27 cellular contexts compared by ENCODE assay signal in genomic region chr9:75551866-75552265, GRCh38.
"Had no signal": no experiment of that assay in that cellular context is flagged by ENCODE, and none has a peak within 500 bp of the region (broad histone marks: within the 10 kb centered on the region; RNA-seq: fewer than 3 reads in every experiment).

No MANE protein-coding gene starts in this region.

- H3K27ac Mint-ChIP-seq: activated B cell treated with CpG ODN at 0.5 μM for 24 hours; activated CD4-positive, alpha-beta memory T cell treated with anti-CD3 and anti-CD28 coated beads for 36 hours; activated CD4-positive, alpha-beta T cell treated with anti-CD3 and anti-CD28 coated beads, Interleukin-2, amount 10 ng/mL, durations not matched to agents 7 days and 5 days; activated naive CD4-positive, alpha-beta T cell treated with anti-CD3 and anti-CD28 coated beads, Interleukin-2, amount 10 ng/mL, durations not matched to agents 7 days and 5 days; activated naive CD8-positive, alpha-beta T cell treated with anti-CD3 and anti-CD28 coated beads for 36 hours; activated T-helper 17 cell treated with anti-CD3 and anti-CD28 coated beads, Interleukin-2, amount 50 U/mL, for 72 hours; T-helper 17 cell had no signal

- FAIRE-seq: TTC549 had no signal

- H3K27me3 Mint-ChIP-seq: activated B cell treated with CpG ODN at 0.5 μM for 24 hours; activated CD4-positive, alpha-beta memory T cell treated with anti-CD3 and anti-CD28 coated beads for 36 hours; activated CD4-positive, alpha-beta T cell treated with anti-CD3 and anti-CD28 coated beads, Interleukin-2, amount 10 ng/mL, durations not matched to agents 7 days and 5 days; activated naive CD4-positive, alpha-beta T cell treated with anti-CD3 and anti-CD28 coated beads, Interleukin-2, amount 10 ng/mL, durations not matched to agents 7 days and 5 days; activated T-helper 17 cell treated with anti-CD3 and anti-CD28 coated beads, Interleukin-2, amount 50 U/mL, for 72 hours had no signal

- H3K27ac ChIP-seq: adrenal gland, brain microvascular endothelial cell, cardiac muscle cell had no signal

- H3K9me3 Mint-ChIP-seq: activated CD4-positive, alpha-beta memory T cell treated with anti-CD3 and anti-CD28 coated beads for 36 hours; activated CD4-positive, alpha-beta T cell treated with anti-CD3 and anti-CD28 coated beads, Interleukin-2, amount 10 ng/mL, durations not matched to agents 7 days and 5 days; activated naive CD4-positive, alpha-beta T cell treated with anti-CD3 and anti-CD28 coated beads, Interleukin-2, amount 10 ng/mL, durations not matched to agents 7 days and 5 days; activated naive CD8-positive, alpha-beta T cell treated with anti-CD3 and anti-CD28 coated beads for 36 hours; activated T-helper 17 cell treated with anti-CD3 and anti-CD28 coated beads, Interleukin-2, amount 50 U/mL, for 72 hours had no signal

- H3K9me3 ChIP-seq: adrenal gland had no signal

- DNase-seq: activated B cell treated with CpG ODN at 0.5 μM for 24 hours; activated CD4-positive, alpha-beta memory T cell treated with anti-CD3 and anti-CD28 coated beads for 36 hours; activated CD4-positive, alpha-beta T cell treated with anti-CD3 and anti-CD28 coated beads, Interleukin-2, amount 10 ng/mL, durations not matched to agents 7 days and 5 days; activated CD8-positive, alpha-beta memory T cell treated with anti-CD3 and anti-CD28 coated beads for 24 hours; activated gamma-delta T cell treated with Interleukin-2 at 50 U/mL for 16 hours; activated naive CD4-positive, alpha-beta T cell treated with anti-CD3 and anti-CD28 coated beads, Interleukin-2, amount 10 ng/mL, durations not matched to agents 7 days and 5 days; activated naive CD8-positive, alpha-beta T cell treated with anti-CD3 and anti-CD28 coated beads for 36 hours; activated T-cell treated with anti-CD3 and anti-CD28 coated beads, Interleukin-2, amount 50 U/mL, for 4 hours; adrenal gland; aorta; brain microvascular endothelial cell; KBM-7; NCI-H1092; NCI-H1417 treated with DMSO at 0.1 percent for 48 hours; NCI-H1694; NCI-H2029; NCI-H2107; NCI-H345; NCI-H510A; NCI-H526 treated with DMSO at 0.1 percent for 48 hours; NCI-H82; SIG-M5; T-helper 17 cell; T1000 had no signal

- H3K36me3 Mint-ChIP-seq: activated CD4-positive, alpha-beta memory T cell treated with anti-CD3 and anti-CD28 coated beads for 36 hours; activated naive CD4-positive, alpha-beta T cell treated with anti-CD3 and anti-CD28 coated beads, Interleukin-2, amount 10 ng/mL, durations not matched to agents 7 days and 5 days; activated naive CD8-positive, alpha-beta T cell treated with anti-CD3 and anti-CD28 coated beads for 36 hours had no signal

- ATAC-seq: activated T-cell treated with anti-CD3 and anti-CD28 coated beads, Interleukin-2, amount 50 U/mL, for 4 hours; activated T-helper 17 cell treated with anti-CD3 and anti-CD28 coated beads, Interleukin-2, amount 50 U/mL, for 72 hours; T-helper 17 cell had no signal

- H3K4me3 Mint-ChIP-seq: activated B cell treated with CpG ODN at 0.5 μM for 24 hours; activated CD4-positive, alpha-beta memory T cell treated with anti-CD3 and anti-CD28 coated beads for 36 hours; activated CD4-positive, alpha-beta T cell treated with anti-CD3 and anti-CD28 coated beads, Interleukin-2, amount 10 ng/mL, durations not matched to agents 7 days and 5 days; activated naive CD4-positive, alpha-beta T cell treated with anti-CD3 and anti-CD28 coated beads, Interleukin-2, amount 10 ng/mL, durations not matched to agents 7 days and 5 days; activated naive CD8-positive, alpha-beta T cell treated with anti-CD3 and anti-CD28 coated beads for 36 hours; activated T-cell treated with anti-CD3 and anti-CD28 coated beads, Interleukin-2, amount 50 U/mL, for 4 hours; activated T-helper 17 cell treated with anti-CD3 and anti-CD28 coated beads, Interleukin-2, amount 50 U/mL, for 72 hours; T-helper 17 cell had no signal

- H3K4me1 Mint-ChIP-seq: activated B cell treated with CpG ODN at 0.5 μM for 24 hours; activated CD4-positive, alpha-beta T cell treated with anti-CD3 and anti-CD28 coated beads, Interleukin-2, amount 10 ng/mL, durations not matched to agents 7 days and 5 days; activated naive CD4-positive, alpha-beta T cell treated with anti-CD3 and anti-CD28 coated beads, Interleukin-2, amount 10 ng/mL, durations not matched to agents 7 days and 5 days; activated naive CD8-positive, alpha-beta T cell treated with anti-CD3 and anti-CD28 coated beads for 36 hours; activated T-helper 17 cell treated with anti-CD3 and anti-CD28 coated beads, Interleukin-2, amount 50 U/mL, for 72 hours; T-helper 17 cell had no signal

- H3K4me3 ChIP-seq: adrenal gland, cardiac muscle cell had no signal

- H3K36me3 ChIP-seq: adrenal gland, brain microvascular endothelial cell, cardiac muscle cell had no signal

- H3K27me3 ChIP-seq: adrenal gland, brain microvascular endothelial cell, cardiac muscle cell had no signal

- H3K4me1 ChIP-seq: adrenal gland had no signal
